Comparison of ENCODE assay signal across 16 cellular contexts in the genomic region with DNA sequence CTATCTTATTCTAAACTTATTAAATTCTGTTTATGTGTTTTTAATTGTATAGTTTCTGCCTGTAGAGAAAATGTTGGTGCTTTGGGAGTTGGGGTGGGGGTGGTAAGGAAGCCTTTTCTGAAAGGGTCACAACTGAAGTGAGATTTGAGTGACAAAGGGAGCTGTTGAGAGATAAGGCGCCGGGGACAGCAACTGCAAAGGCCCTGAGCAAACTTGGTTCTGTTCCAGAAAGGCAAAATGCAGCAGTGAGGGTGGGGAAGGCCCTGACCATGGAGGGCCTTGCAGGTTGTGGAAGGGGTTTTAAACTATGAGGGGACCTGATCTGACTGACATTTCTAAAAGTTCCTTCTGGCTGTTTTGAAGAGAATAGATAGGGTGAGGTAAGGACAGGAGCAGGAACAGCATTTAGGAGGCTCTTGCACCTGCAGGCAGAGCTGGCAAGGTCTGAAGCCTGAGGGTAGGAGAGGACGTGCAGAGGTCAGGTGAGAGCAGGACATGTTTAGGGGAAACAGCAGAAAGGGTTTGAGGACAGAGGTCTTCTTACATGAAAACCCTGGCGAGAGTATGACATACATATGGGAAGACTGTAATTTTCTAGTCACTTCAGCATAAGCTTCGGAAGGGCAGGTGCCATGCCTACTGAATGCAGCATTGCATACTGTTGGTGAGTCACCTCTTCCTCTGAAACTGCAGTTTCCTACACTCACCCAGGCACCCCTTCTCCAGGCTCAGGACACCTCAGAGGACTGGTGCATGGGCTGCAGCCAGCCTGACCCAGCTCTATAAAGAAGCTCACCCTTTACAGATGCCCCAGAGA.
A peak's percentile ranks its signal among the peaks of the same experiment; 100 is the strongest.
DNase-seq lines count a peak whose midpoint lies in the region; ATAC-seq and TF ChIP-seq lines count a peak whose summit lies in the region.
"Had no signal": no experiment of that assay in that cellular context is flagged by ENCODE, and none has a peak within 500 bp of the region (broad histone marks: within the 10 kb centered on the region; RNA-seq: fewer than 3 reads in every experiment).

No MANE protein-coding gene starts in this region.

- TF ChIP-seq POLR2A in IMR-90 (IDR thresholded peaks at IDR 0.05; ENCODE audit: low read depth, low read length), result no peak

- 67% methylated on average over 2 of the region's 5 CpGs; no CpG with 5 or more reads in 1 of the 2 experiments for WGBS in IMR-90 (ENCODE audit: extremely low coverage in 2 of 2, insufficient read length in 1 of 2), 2 experiments

- peak overlapping the region; percentile 20; the same call in 1 of the 2 replicates for H4K91ac ChIP-seq in IMR-90 (ENCODE audit: insufficient read depth, low read depth, low read length)

- DNase-seq in IMR-90 (peak; percentile 44), amniotic epithelial cell (ENCODE audit: low read depth) (peak; percentile 17), glomerular visceral epithelial cell (ENCODE audit: extremely low spot score) (peak; percentile 12), osteocyte (ENCODE audit: extremely low spot score, unreplicated experiment) (no peak), T-helper 9 cell (no peak), AG08396 (ENCODE audit: low spot score) (no peak)
- no peak for DNase-seq in activated naive CD4-positive, alpha-beta T cell treated with anti-CD3 and anti-CD28 coated beads, Interleukin-2, amount 50 U/mL, for 72 hours (ENCODE audit: low spot score in 2 of 2)
- DNase-seq: activated CD4-positive, alpha-beta T cell treated with anti-CD3 and anti-CD28 coated beads for 1 hour; adrenal gland; DMS79 treated with DMSO at 0.1 percent for 48 hours; islet precursor cell; NCI-H1105; OCI-M1; stimulated activated CD4-positive, alpha-beta T cell treated with anti-CD3 and anti-CD28 coated beads, Interleukin-4, amount 100 ng/mL, for 1 hour had no signal

- intact Hi-C loops in IMR-90 (cut with micrococcal nuclease), result no loop called here

- no peak overlapping the region for H3K9ac ChIP-seq in IMR-90 (ENCODE audit: low read depth, low read length)

- dilution Hi-C loops in IMR-90 (cut with HindIII; ENCODE audit: low sequenced_read_pairs, unreplicated experiment), result no loop called here

- H3K4me3 ChIP-seq in IMR-90 (ENCODE audit: insufficient read depth, low read depth, low read length), result no peak overlapping the region
- H3K4me3 ChIP-seq: adrenal gland, upper lobe of left lung had no signal

- H3K36me3 ChIP-seq in IMR-90 (ENCODE audit: control insufficient read depth, insufficient read depth, low read length), result no peaks in the 10 kb centered on the region
- H3K36me3 ChIP-seq: adrenal gland, upper lobe of left lung had no signal

- peak overlapping the region; percentile 31; the same call in 1 of the 2 replicates for H3K27ac ChIP-seq in IMR-90 (ENCODE audit: insufficient read depth, low read length)
- H3K27ac ChIP-seq: adrenal gland, upper lobe of left lung had no signal

- H3K56ac ChIP-seq in IMR-90 (ENCODE audit: extremely low read depth, insufficient read depth, low read length), result no peak overlapping the region

- H3K79me1 ChIP-seq in IMR-90 (ENCODE audit: low read depth in 1 of 2, low read length in 2 of 2), result no peaks in the 10 kb centered on the region

- no peak overlapping the region for H4K8ac ChIP-seq in IMR-90 (ENCODE audit: low read depth in 2 of 2, low read length in 2 of 2)

- no peak for TF ChIP-seq CTCF in IMR-90 (conservative IDR thresholded peaks at IDR 0.05; ENCODE audit: low read depth, low read length)
- TF ChIP-seq CTCF in osteocyte (IDR thresholded peaks at IDR 0.05), result no peak

- no peak overlapping the region for H2AK5ac ChIP-seq in IMR-90 (ENCODE audit: low read depth, low read length)

- H2AK9ac ChIP-seq in IMR-90 (replicated peaks; ENCODE audit: low read depth, low read length, poor library complexity), result no peak overlapping the region

- H3K18ac ChIP-seq in IMR-90 (ENCODE audit: low read depth, low read length), result no peak overlapping the region; the same call in 1 of the 2 replicates

- H2AFZ ChIP-seq in IMR-90 (replicated peaks; ENCODE audit: low read length, poor library complexity), result peak overlapping the region; percentile 44

- in situ Hi-C loops in IMR-90 (cut with MboI; ENCODE audit: low sequenced_read_pairs), result no loop called here

- no peak overlapping the region for H3K23ac ChIP-seq in IMR-90 (ENCODE audit: low read depth, low read length)

- BruUV-seq in IMR-90 (replicated peaks; lab: Mats Ljungman, UMichigan), result no TSS peak

- 0 out of 2 replicates have a peak overlapping the region, but pooled peaks have one; percentile 17 for H3K14ac ChIP-seq in IMR-90 (replicated peaks; ENCODE audit: low read depth, low read length)

- H3K4me2 ChIP-seq in IMR-90 (ENCODE audit: low read depth, low read length), result no peak overlapping the region

- no peaks in the 10 kb centered on the region for H3K27me3 Mint-ChIP-seq in osteocyte (ENCODE audit: unreplicated experiment)

- ATAC-seq in IMR-90 (ENCODE audit: low read depth), result peak; percentile 67
- no peak for ATAC-seq in HG03097 (IDR thresholded peaks at IDR 0.05; ENCODE audit: low FRiP score, unreplicated experiment)
- no peak for ATAC-seq in activated naive CD4-positive, alpha-beta T cell treated with anti-CD3 and anti-CD28 coated beads, Interleukin-2, amount 50 U/mL, for 72 hours

- H2BK5ac ChIP-seq in IMR-90 (ENCODE audit: low read depth, low read length, poor library complexity, severe bottlenecking), result no peak overlapping the region

- H3K4me1 Mint-ChIP-seq in osteocyte (ENCODE audit: unreplicated experiment), result peaks cover 66% of the 10 kb centered on the region

- no peak overlapping the region for H3K4me3 Mint-ChIP-seq in osteocyte (ENCODE audit: unreplicated experiment)

- no peaks in the 10 kb centered on the region for H4K20me1 ChIP-seq in IMR-90 (ENCODE audit: insufficient read depth, low read length)

- no peak overlapping the region for H4K5ac ChIP-seq in IMR-90 (ENCODE audit: low read depth, low read length)

- H3K36me3 Mint-ChIP-seq in osteocyte (ENCODE audit: unreplicated experiment), result peaks cover 2% of the 10 kb centered on the region
- no peaks in the 10 kb centered on the region for H3K36me3 Mint-ChIP-seq in activated naive CD4-positive, alpha-beta T cell treated with anti-CD3 and anti-CD28 coated beads, Interleukin-2, amount 50 U/mL, for 72 hours

- peaks cover 8% of the 10 kb centered on the region; the same call in 1 of the 2 replicates for H3K9me1 ChIP-seq in IMR-90 (ENCODE audit: insufficient read depth, low read length)

- no peaks in the 10 kb centered on the region for H3K27me3 ChIP-seq in IMR-90 (ENCODE audit: control insufficient read depth, insufficient read depth, low read length)
- H3K27me3 ChIP-seq: adrenal gland, upper lobe of left lung had no signal

- no peak overlapping the region for H2BK20ac ChIP-seq in IMR-90 (ENCODE audit: low read depth, low read length)

- peaks cover 4% of the 10 kb centered on the region for H3K9me3 Mint-ChIP-seq in osteocyte (ENCODE audit: unreplicated experiment)
- H3K9me3 Mint-ChIP-seq in activated naive CD4-positive, alpha-beta T cell treated with anti-CD3 and anti-CD28 coated beads, Interleukin-2, amount 50 U/mL, for 72 hours, result peaks cover 3 to 8% of the 10 kb centered on the region in 2 donors

- H3K9me3 ChIP-seq in IMR-90 (ENCODE audit: control insufficient read depth, insufficient read depth, low read length), result peaks cover 6% of the 10 kb centered on the region

- POLR2A ChIA-PET in IMR-90 (lab: Charles Lee; ENCODE audit: unreplicated experiment), result no interaction called here

- no peak for TF ChIP-seq RAD21 in IMR-90 (IDR thresholded peaks at IDR 0.05; ENCODE audit: low read length)

- peak overlapping the region; percentile 28 for H3K4ac ChIP-seq in IMR-90 (ENCODE audit: low read depth, low read length)

- H2BK15ac ChIP-seq in IMR-90 (ENCODE audit: low read depth, low read length), result no peak overlapping the region

- CTCF ChIA-PET in IMR-90 (lab: Yijun Ruan, JAX), result interaction anchor here (0.6 kb wide), 1 partner anchor 39 kb away, joined by 3 read pairs; no protein-coding TSS in a partner anchor

- H3K27ac Mint-ChIP-seq in osteocyte (ENCODE audit: unreplicated experiment), result peak overlapping the region; percentile 62
- H3K27ac Mint-ChIP-seq in activated naive CD4-positive, alpha-beta T cell treated with anti-CD3 and anti-CD28 coated beads, Interleukin-2, amount 50 U/mL, for 72 hours, result no peak overlapping the region

- H2BK120ac ChIP-seq in IMR-90 (ENCODE audit: low read depth, low read length), result peak overlapping the region; percentile 57

- H3K4me1 ChIP-seq in IMR-90 (ENCODE audit: control insufficient read depth, insufficient read depth, low read length), result peaks cover 12% of the 10 kb centered on the region
- H3K4me1 ChIP-seq: adrenal gland, upper lobe of left lung had no signal

TF ChIP-seq in IMR-90, 13 proteins besides CTCF, POLR2A, EP300 and RAD21 (continues in another document):
- no peak for TF ChIP-seq RFX5 (IDR thresholded peaks at IDR 0.05; ENCODE audit: low read depth, low read length)
- no peak for TF ChIP-seq RCOR1 (IDR thresholded peaks at IDR 0.05; ENCODE audit: insufficient replicate concordance, low read length)
- TF ChIP-seq, protein P1, sequence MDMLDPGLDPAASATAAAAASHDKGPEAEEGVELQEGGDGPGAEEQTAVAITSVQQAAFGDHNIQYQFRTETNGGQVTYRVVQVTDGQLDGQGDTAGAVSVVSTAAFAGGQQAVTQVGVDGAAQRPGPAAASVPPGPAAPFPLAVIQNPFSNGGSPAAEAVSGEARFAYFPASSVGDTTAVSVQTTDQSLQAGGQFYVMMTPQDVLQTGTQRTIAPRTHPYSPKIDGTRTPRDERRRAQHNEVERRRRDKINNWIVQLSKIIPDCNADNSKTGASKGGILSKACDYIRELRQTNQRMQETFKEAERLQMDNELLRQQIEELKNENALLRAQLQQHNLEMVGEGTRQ (IDR thresholded peaks at IDR 0.05; ENCODE audit: low read depth, low read length), result no peak
- TF ChIP-seq BHLHE40 (IDR thresholded peaks at IDR 0.05; ENCODE audit: low read depth, low read length), result no peak
- TF ChIP-seq CHD1 (IDR thresholded peaks at IDR 0.05; ENCODE audit: low read depth, low read length), result no peak
- TF ChIP-seq MAZ (IDR thresholded peaks at IDR 0.05; ENCODE audit: borderline replicate concordance, low read depth, low read length), result no peak
- no peak for TF ChIP-seq FOS (IDR thresholded peaks at IDR 0.05; ENCODE audit: low read depth, low read length)
- TF ChIP-seq, protein P2, sequence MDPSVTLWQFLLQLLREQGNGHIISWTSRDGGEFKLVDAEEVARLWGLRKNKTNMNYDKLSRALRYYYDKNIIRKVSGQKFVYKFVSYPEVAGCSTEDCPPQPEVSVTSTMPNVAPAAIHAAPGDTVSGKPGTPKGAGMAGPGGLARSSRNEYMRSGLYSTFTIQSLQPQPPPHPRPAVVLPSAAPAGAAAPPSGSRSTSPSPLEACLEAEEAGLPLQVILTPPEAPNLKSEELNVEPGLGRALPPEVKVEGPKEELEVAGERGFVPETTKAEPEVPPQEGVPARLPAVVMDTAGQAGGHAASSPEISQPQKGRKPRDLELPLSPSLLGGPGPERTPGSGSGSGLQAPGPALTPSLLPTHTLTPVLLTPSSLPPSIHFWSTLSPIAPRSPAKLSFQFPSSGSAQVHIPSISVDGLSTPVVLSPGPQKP (IDR thresholded peaks at IDR 0.05; ENCODE audit: borderline replicate concordance, low read depth, low read length), result no peak
- no peak for TF ChIP-seq NFE2L2 (IDR thresholded peaks at IDR 0.05; ENCODE audit: low read depth, low read length)
- no peak for TF ChIP-seq CEBPB (IDR thresholded peaks at IDR 0.05; ENCODE audit: low read depth, low read length)

Comparison
In these comparisons a context has a peak if more than half of its experiments do, and no peak if none do; other contexts are left out.
1. DNase-seq: peak in IMR-90 (single experiment), amniotic epithelial cell (single experiment) and glomerular visceral epithelial cell (single experiment); none in osteocyte (single experiment), T-helper 9 cell (single experiment), AG08396 (single experiment) and activated naive CD4-positive, alpha-beta T cell treated with anti-CD3 and anti-CD28 coated beads, Interleukin-2, amount 50 U/mL, for 72 hours (0 of 2).